17 cellular contexts compared by ENCODE assay signal in genomic region chr12:109592905-109593272, GRCh38. TPM values are rescaled to one million over a fixed set of nuclear protein-coding genes. Genes with fewer than 3 reads are reported as not detected.
DNase-seq lines count a peak whose midpoint lies in the region; ATAC-seq and TF ChIP-seq lines count a peak whose summit lies in the region.
"Had no signal": no experiment of that assay in that cellular context is flagged by ENCODE, and none has a peak within 500 bp of the region (broad histone marks: within the 10 kb centered on the region; RNA-seq: fewer than 3 reads in every experiment).

No MANE protein-coding gene starts in this region.

- H3K27ac Mint-ChIP-seq in stimulated activated naive CD8-positive, alpha-beta T cell treated with anti-CD3 and anti-CD28 coated beads, Interleukin-15, amount 100 ng/mL, for 72 hours, result peak overlapping the region in 1 of 2 donors; percentile 42
- no peak overlapping the region for H3K27ac Mint-ChIP-seq in activated naive CD4-positive, alpha-beta T cell treated with anti-CD3 and anti-CD28 coated beads, Interleukin-2, amount 50 U/mL, for 72 hours
- H3K27ac Mint-ChIP-seq: CD4-positive, alpha-beta T cell; GM23338 had no signal

- TF ChIP-seq CTCF in heart left ventricle (IDR thresholded peaks at IDR 0.05) (no peak), heart right ventricle (IDR thresholded peaks at IDR 0.05) (no peak)

- TF ChIP-seq POLR2A in heart left ventricle (IDR thresholded peaks at IDR 0.05), result no peak

- 33 to 53% (median 50%) methylated on average over 6 to 9 of the region's 9 CpGs for WGBS in heart left ventricle, 4 donors
- WGBS in heart right ventricle, 2 donors, result 38 to 59% methylated on average over 9 of the region's 9 CpGs

- peaks cover 29% of the 10 kb centered on the region for H3K4me1 Mint-ChIP-seq in stimulated activated naive CD8-positive, alpha-beta T cell treated with anti-CD3 and anti-CD28 coated beads, Interleukin-15, amount 100 ng/mL, for 72 hours

- ATAC-seq in heart left ventricle, result peak in 3 of 4 donors; percentile 47 to 62 (median 48)
- peak in 7 of 8 donors; percentile 18 to 57 (median 54) for ATAC-seq in heart right ventricle
- ATAC-seq in stimulated activated naive CD8-positive, alpha-beta T cell treated with anti-CD3 and anti-CD28 coated beads, Interleukin-15, amount 100 ng/mL, for 72 hours, result no peak
- ATAC-seq in GM21390 (IDR thresholded peaks at IDR 0.05; ENCODE audit: unreplicated experiment), result no peak
- no peak for ATAC-seq in activated naive CD4-positive, alpha-beta T cell treated with anti-CD3 and anti-CD28 coated beads, Interleukin-2, amount 50 U/mL, for 72 hours
- ATAC-seq: GM23338, HepG2 had no signal

- H3K36me3 ChIP-seq in heart left ventricle (peaks cover 0 to 41% (median 14%) of the 10 kb centered on the region in 9 donors), heart right ventricle (peaks cover 0 to 84% (median 0%) of the 10 kb centered on the region in 9 donors)
- H3K36me3 ChIP-seq: MG63 had no signal

- H3K36me3 Mint-ChIP-seq in activated naive CD4-positive, alpha-beta T cell treated with anti-CD3 and anti-CD28 coated beads, Interleukin-2, amount 50 U/mL, for 72 hours, result no peaks in the 10 kb centered on the region

- DNase-seq in heart left ventricle, result peak in 1 of 5 donors; percentile 52
- DNase-seq in cardiac septum (ENCODE audit: low spot score), result no peak
- DNase-seq in NCI-H2171 (lab: John Stamatoyannopoulos, UW), result peak; percentile 95
- no peak for DNase-seq in heart right ventricle
- no peak for DNase-seq in stimulated activated naive CD8-positive, alpha-beta T cell treated with anti-CD3 and anti-CD28 coated beads, Interleukin-15, amount 100 ng/mL, for 72 hours
- no peak for DNase-seq in GM03348 (ENCODE audit: low spot score)
- no peak for DNase-seq in activated naive CD4-positive, alpha-beta T cell treated with anti-CD3 and anti-CD28 coated beads, Interleukin-2, amount 50 U/mL, for 72 hours (ENCODE audit: low spot score in 2 of 2)
- DNase-seq: AML-193; CD4-positive, alpha-beta T cell; DMS79; MG63; NCI-H510A treated with DMSO at 0.1 percent for 48 hours; NK-92 treated with Interleukin-12 subunit alpha and Interleukin-12 subunit beta, amount 100 ng/mL, for 24 hours had no signal

- H3K4me3 ChIP-seq in heart left ventricle, result no peak overlapping the region
- H3K4me3 ChIP-seq in heart right ventricle, result no peak overlapping the region
- H3K4me3 ChIP-seq: GM23338, MG63 had no signal

- H3K27me3 ChIP-seq in heart left ventricle (no peaks in the 10 kb centered on the region), heart right ventricle (no peaks in the 10 kb centered on the region)
- H3K27me3 ChIP-seq: MG63 had no signal

- H3K9me3 ChIP-seq in heart left ventricle (no peaks in the 10 kb centered on the region), heart right ventricle (no peaks in the 10 kb centered on the region)
- H3K9me3 ChIP-seq: MG63 had no signal

- no peaks in the 10 kb centered on the region for H3K27me3 Mint-ChIP-seq in stimulated activated naive CD8-positive, alpha-beta T cell treated with anti-CD3 and anti-CD28 coated beads, Interleukin-15, amount 100 ng/mL, for 72 hours
- H3K27me3 Mint-ChIP-seq: CD4-positive, alpha-beta T cell had no signal

- intact Hi-C loops in heart left ventricle (cut with DNase I), result loop anchor here in 7 of 10 donors (2.0 to 10.0 kb wide), 5 partner anchors 70 to 168 kb away; partner anchors contain the start of gene FAM222A (in 1 of the 7)
- intact Hi-C loops in cardiac septum (cut with DNase I), result loop anchor here (10.0 kb wide), 1 partner anchor 168 kb away; no protein-coding TSS in a partner anchor
- intact Hi-C loops in heart right ventricle (cut with DNase I), result loop anchor here in 6 of 10 donors (5.0 to 10.0 kb wide), 5 partner anchors 71 to 282 kb away; partner anchors contain the start of gene FAM222A (in 2 of the 6)

- H3K9me3 Mint-ChIP-seq in stimulated activated naive CD8-positive, alpha-beta T cell treated with anti-CD3 and anti-CD28 coated beads, Interleukin-15, amount 100 ng/mL, for 72 hours, result no peaks in the 10 kb centered on the region
- H3K9me3 Mint-ChIP-seq in activated naive CD4-positive, alpha-beta T cell treated with anti-CD3 and anti-CD28 coated beads, Interleukin-2, amount 50 U/mL, for 72 hours, result no peaks in the 10 kb centered on the region
- H3K9me3 Mint-ChIP-seq: CD4-positive, alpha-beta T cell; GM23338 had no signal

- H3K4me1 ChIP-seq in heart left ventricle (peaks cover 0 to 19% (median 4%) of the 10 kb centered on the region in 12 donors), heart right ventricle (peaks cover 0 to 22% (median 7%) of the 10 kb centered on the region in 9 donors)

- H3K27ac ChIP-seq in heart left ventricle, result peak overlapping the region in 8 of 12 donors; percentile 29 to 75 (median 60)
- H3K27ac ChIP-seq in heart right ventricle, result peak overlapping the region in 8 of 10 donors; percentile 5 to 78 (median 62)
- H3K27ac ChIP-seq: RWPE1 had no signal

- H3K4me3 Mint-ChIP-seq in stimulated activated naive CD8-positive, alpha-beta T cell treated with anti-CD3 and anti-CD28 coated beads, Interleukin-15, amount 100 ng/mL, for 72 hours, result no peak overlapping the region
- H3K4me3 Mint-ChIP-seq: CD4-positive, alpha-beta T cell; GM23338 had no signal

RNA-seq across cellular contexts. Expression of gene MVK, which starts 19.3 kb away (rescaled TPM):
- total RNA-seq in heart left ventricle, result 10 to 100 TPM in 5 of 9 donors, 1 to 10 TPM in 4; 7.9 to 14.9 (median 10.1) TPM
- polyA plus RNA-seq in heart left ventricle, result 10 to 100 TPM; 13.4 to 13.9 TPM
- 12.4 TPM for total RNA-seq in cardiac septum
- total RNA-seq in heart right ventricle, result 10 to 100 TPM in 3 of 10 donors, 1 to 10 TPM in 7; 7.9 to 12.0 (median 9.2) TPM
- polyA plus RNA-seq in heart right ventricle, result 10 to 100 TPM; 11.2 to 18.1 TPM
- 10 to 100 TPM; 13.3 to 20.7 TPM for total RNA-seq in activated naive CD4-positive, alpha-beta T cell treated with anti-CD3 and anti-CD28 coated beads, Interleukin-2, amount 50 U/mL, for 72 hours

RNA-seq across cellular contexts. Expression of gene MMAB, which starts 19.6 kb away (rescaled TPM):
- total RNA-seq in heart left ventricle (10 to 100 TPM; 29.5 to 43.3 (median 34.4) TPM), cardiac septum (41.3 TPM), heart right ventricle (10 to 100 TPM; 27.7 to 50.7 (median 43.8) TPM)
- polyA plus RNA-seq in heart left ventricle (10 to 100 TPM; 38.1 to 43.4 TPM), heart right ventricle (10 to 100 TPM; 38.5 to 41.3 TPM)
- 10 to 100 TPM; 27.4 to 29.5 TPM for total RNA-seq in activated naive CD4-positive, alpha-beta T cell treated with anti-CD3 and anti-CD28 coated beads, Interleukin-2, amount 50 U/mL, for 72 hours

Comparison
In these comparisons a context has a peak if more than half of its experiments do, and no peak if none do; other contexts are left out.
1. ATAC-seq: peak in heart left ventricle (3 of 4) and heart right ventricle (7 of 8); none in stimulated activated naive CD8-positive, alpha-beta T cell treated with anti-CD3 and anti-CD28 coated beads, Interleukin-15, amount 100 ng/mL, for 72 hours (single experiment), GM21390 (single experiment) and activated naive CD4-positive, alpha-beta T cell treated with anti-CD3 and anti-CD28 coated beads, Interleukin-2, amount 50 U/mL, for 72 hours (0 of 2).